In genomic region chr13:77298403-77298802, GRCh38 we compare ENCODE assay signal across 12 cellular contexts. TPM values are rescaled to one million over a fixed set of nuclear protein-coding genes. Genes with fewer than 3 reads are reported as not detected.
DNase-seq lines count a peak whose midpoint lies in the region; ATAC-seq and TF ChIP-seq lines count a peak whose summit lies in the region.
"Had no signal": no experiment of that assay in that cellular context is flagged by ENCODE, and none has a peak within 500 bp of the region (broad histone marks: within the 10 kb centered on the region; RNA-seq: fewer than 3 reads in every experiment).

No MANE protein-coding gene starts in this region.

- no peak overlapping the region for H4K91ac ChIP-seq in IMR-90 (ENCODE audit: insufficient read depth, low read depth, low read length)

- peak overlapping the region; percentile 58 to 94 (median 82) for H3K27ac Mint-ChIP-seq in naive B cell

- H2BK120ac ChIP-seq in IMR-90 (ENCODE audit: low read depth, low read length) = peak overlapping the region; percentile 22; the same call in 1 of the 2 replicates

- POLR2A ChIA-PET in IMR-90 (lab: Charles Lee; ENCODE audit: unreplicated experiment) = no interaction called here

- no peak overlapping the region for H2AFZ ChIP-seq in IMR-90 (replicated peaks; ENCODE audit: low read length, poor library complexity)

- H3K23ac ChIP-seq in IMR-90 (ENCODE audit: low read depth, low read length) = peak overlapping the region; percentile 64; the same call in 1 of the 2 replicates

- no peak overlapping the region for H4K8ac ChIP-seq in IMR-90 (ENCODE audit: low read depth in 2 of 2, low read length in 2 of 2)

- peak overlapping the region; percentile 45 to 85 (median 76) for H3K4me3 Mint-ChIP-seq in naive B cell

- H4K20me1 ChIP-seq in IMR-90 (ENCODE audit: insufficient read depth, low read length) = no peaks in the 10 kb centered on the region

- H3K36me3 Mint-ChIP-seq in naive B cell = peaks cover 3 to 7% of the 10 kb centered on the region in 2 donors

- no peaks in the 10 kb centered on the region for H3K9me3 ChIP-seq in IMR-90 (ENCODE audit: control insufficient read depth, insufficient read depth, low read length)
- no peaks in the 10 kb centered on the region for H3K9me3 ChIP-seq in sigmoid colon
- H3K9me3 ChIP-seq: uterus had no signal

- no peaks in the 10 kb centered on the region for H3K9me3 Mint-ChIP-seq in naive B cell

- TF ChIP-seq POLR2A in IMR-90 (IDR thresholded peaks at IDR 0.05; ENCODE audit: low read depth, low read length) (no peak), sigmoid colon (IDR thresholded peaks at IDR 0.05) (no peak)

- H3K4me1 ChIP-seq in IMR-90 (ENCODE audit: control insufficient read depth, insufficient read depth, low read length) = peaks cover 4% of the 10 kb centered on the region
- H3K4me1 ChIP-seq in sigmoid colon = peaks cover 0 to 43% (median 24%) of the 10 kb centered on the region in 4 donors

- H2BK20ac ChIP-seq in IMR-90 (ENCODE audit: low read depth, low read length) = no peak overlapping the region

- intact Hi-C loops in IMR-90 (cut with micrococcal nuclease) = no loop called here
- intact Hi-C loops in sigmoid colon (cut with DNase I) = no loop called here

- H3K4me1 Mint-ChIP-seq in naive B cell = peaks cover 36 to 66% (median 63%) of the 10 kb centered on the region in 3 donors

- TF ChIP-seq EP300 in sigmoid colon (IDR thresholded peaks at IDR 0.05) = no peak

- H2BK5ac ChIP-seq in IMR-90 (ENCODE audit: low read depth, low read length, poor library complexity, severe bottlenecking) = no peak overlapping the region

- 0 out of 2 replicates have a peak overlapping the region, but pooled peaks have one; percentile 37 for H2AK5ac ChIP-seq in IMR-90 (ENCODE audit: low read depth, low read length)

- peaks cover 5% of the 10 kb centered on the region; the same call in 1 of the 2 replicates for H3K9me1 ChIP-seq in IMR-90 (ENCODE audit: insufficient read depth, low read length)

- ATAC-seq in GM18861 (IDR thresholded peaks at IDR 0.05; ENCODE audit: unreplicated experiment) (peak; percentile 84), HG02610 (IDR thresholded peaks at IDR 0.05; ENCODE audit: unreplicated experiment) (peak; percentile 93), IMR-90 (ENCODE audit: low read depth) (no peak), naive B cell (ENCODE audit: low read depth in 2 of 2) (peak; percentile 92 to 94), SK-N-SH treated with all-trans-retinoic acid at 6 μM for 48 hours (no peak)

- in situ Hi-C loops in IMR-90 (cut with MboI; ENCODE audit: low sequenced_read_pairs) = no loop called here

- no peak overlapping the region for H4K5ac ChIP-seq in IMR-90 (ENCODE audit: low read depth, low read length)

- no peak for DNase-seq in IMR-90
- DNase-seq in naive B cell = peak; percentile 47
- no peak for DNase-seq in NCI-H2081 (lab: John Stamatoyannopoulos, UW)
- DNase-seq in sigmoid colon = no peak
- DNase-seq in COLO668 (lab: John Stamatoyannopoulos, UW; ENCODE audit: unreplicated experiment) = no peak
- DNase-seq: NCI-H1417 treated with DMSO at 0.1 percent for 48 hours, uterus had no signal

- no peak overlapping the region; the same call in 2 of the 3 replicates for H2BK15ac ChIP-seq in IMR-90 (ENCODE audit: low read depth, low read length)

- WGBS in IMR-90 (ENCODE audit: extremely low coverage in 2 of 2, insufficient read length in 1 of 2), 2 experiments = 100% methylated on average over 1 of the region's 3 CpGs; no CpG with 5 or more reads in 1 of the 2 experiments
- 57 to 82% methylated on average over 3 of the region's 3 CpGs for WGBS in sigmoid colon, 2 donors

- H3K4me2 ChIP-seq in IMR-90 (ENCODE audit: low read depth, low read length) = peak overlapping the region; percentile 48; the same call in 1 of the 2 replicates

- peak overlapping the region; percentile 44; the same call in 1 of the 2 replicates for H3K18ac ChIP-seq in IMR-90 (ENCODE audit: low read depth, low read length)

- H3K9ac ChIP-seq in IMR-90 (ENCODE audit: low read depth, low read length) = no peak overlapping the region

- no peak overlapping the region for H3K56ac ChIP-seq in IMR-90 (ENCODE audit: extremely low read depth, insufficient read depth, low read length)

- H3K4me3 ChIP-seq in IMR-90 (ENCODE audit: insufficient read depth, low read depth, low read length) (no peak overlapping the region), sigmoid colon (no peak overlapping the region)
- H3K4me3 ChIP-seq: skin epidermis, uterus had no signal

- H3K14ac ChIP-seq in IMR-90 (replicated peaks; ENCODE audit: low read depth, low read length) = no peak overlapping the region

- no peak overlapping the region for H3K4ac ChIP-seq in IMR-90 (ENCODE audit: low read depth, low read length)

- dilution Hi-C loops in IMR-90 (cut with HindIII; ENCODE audit: low sequenced_read_pairs, unreplicated experiment) = no loop called here

- CTCF ChIA-PET in IMR-90 (lab: Yijun Ruan, JAX) = no interaction called here

- no peaks in the 10 kb centered on the region for H3K27me3 ChIP-seq in IMR-90 (ENCODE audit: control insufficient read depth, insufficient read depth, low read length)
- no peaks in the 10 kb centered on the region for H3K27me3 ChIP-seq in sigmoid colon
- H3K27me3 ChIP-seq: uterus had no signal

- no peak overlapping the region for H2AK9ac ChIP-seq in IMR-90 (replicated peaks; ENCODE audit: low read depth, low read length, poor library complexity)

- no TSS peak for BruUV-seq in IMR-90 (replicated peaks; lab: Mats Ljungman, UMichigan)

- H3K27me3 Mint-ChIP-seq in naive B cell = no peaks in the 10 kb centered on the region

- peaks cover 19 to 34% of the 10 kb centered on the region in 2 experiments; a peak in 3 of 4 replicates for H3K79me1 ChIP-seq in IMR-90 (ENCODE audit: low read depth in 1 of 2, low read length in 2 of 2)

- no peak for TF ChIP-seq CTCF in IMR-90 (conservative IDR thresholded peaks at IDR 0.05; ENCODE audit: low read depth, low read length)
- TF ChIP-seq CTCF in sigmoid colon (IDR thresholded peaks at IDR 0.05) = no peak

- TF ChIP-seq RAD21 in IMR-90 (IDR thresholded peaks at IDR 0.05; ENCODE audit: low read length) = no peak

- no peak overlapping the region for H3K27ac ChIP-seq in IMR-90 (ENCODE audit: insufficient read depth, low read length)
- no peak overlapping the region for H3K27ac ChIP-seq in sigmoid colon
- H3K27ac ChIP-seq: uterus, VCaP had no signal

- H3K36me3 ChIP-seq in IMR-90 (ENCODE audit: control insufficient read depth, insufficient read depth, low read length) = peaks cover 4% of the 10 kb centered on the region
- peaks cover 0 to 2% (median 0%) of the 10 kb centered on the region in 4 donors for H3K36me3 ChIP-seq in sigmoid colon
- H3K36me3 ChIP-seq: uterus had no signal

TF ChIP-seq in IMR-90, 13 proteins besides CTCF, POLR2A, EP300 and RAD21 (continues in another document):
- TF ChIP-seq CHD1 (IDR thresholded peaks at IDR 0.05; ENCODE audit: low read depth, low read length) (no peak), RFX5 (IDR thresholded peaks at IDR 0.05; ENCODE audit: low read depth, low read length) (no peak), CEBPB (IDR thresholded peaks at IDR 0.05; ENCODE audit: low read depth, low read length) (no peak)
- TF ChIP-seq, protein P1, sequence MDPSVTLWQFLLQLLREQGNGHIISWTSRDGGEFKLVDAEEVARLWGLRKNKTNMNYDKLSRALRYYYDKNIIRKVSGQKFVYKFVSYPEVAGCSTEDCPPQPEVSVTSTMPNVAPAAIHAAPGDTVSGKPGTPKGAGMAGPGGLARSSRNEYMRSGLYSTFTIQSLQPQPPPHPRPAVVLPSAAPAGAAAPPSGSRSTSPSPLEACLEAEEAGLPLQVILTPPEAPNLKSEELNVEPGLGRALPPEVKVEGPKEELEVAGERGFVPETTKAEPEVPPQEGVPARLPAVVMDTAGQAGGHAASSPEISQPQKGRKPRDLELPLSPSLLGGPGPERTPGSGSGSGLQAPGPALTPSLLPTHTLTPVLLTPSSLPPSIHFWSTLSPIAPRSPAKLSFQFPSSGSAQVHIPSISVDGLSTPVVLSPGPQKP (IDR thresholded peaks at IDR 0.05; ENCODE audit: borderline replicate concordance, low read depth, low read length) = no peak

TF ChIP-seq in SK-N-SH treated with all-trans-retinoic acid at 6 μM for 48 hours, 23 proteins besides CTCF, POLR2A, EP300 and RAD21:
- TF ChIP-seq ISL1 (CRISPR knock-in tag; IDR thresholded peaks at IDR 0.05) (no peak), ESRRG (CRISPR knock-in tag; IDR thresholded peaks at IDR 0.05) (no peak), PPARA (CRISPR knock-in tag; IDR thresholded peaks at IDR 0.05; ENCODE audit: borderline replicate concordance) (no peak), SNAI2 (CRISPR knock-in tag; IDR thresholded peaks at IDR 0.05) (no peak), CSDC2 (CRISPR knock-in tag; IDR thresholded peaks at IDR 0.05) (no peak)
- TF ChIP-seq, protein P2, sequence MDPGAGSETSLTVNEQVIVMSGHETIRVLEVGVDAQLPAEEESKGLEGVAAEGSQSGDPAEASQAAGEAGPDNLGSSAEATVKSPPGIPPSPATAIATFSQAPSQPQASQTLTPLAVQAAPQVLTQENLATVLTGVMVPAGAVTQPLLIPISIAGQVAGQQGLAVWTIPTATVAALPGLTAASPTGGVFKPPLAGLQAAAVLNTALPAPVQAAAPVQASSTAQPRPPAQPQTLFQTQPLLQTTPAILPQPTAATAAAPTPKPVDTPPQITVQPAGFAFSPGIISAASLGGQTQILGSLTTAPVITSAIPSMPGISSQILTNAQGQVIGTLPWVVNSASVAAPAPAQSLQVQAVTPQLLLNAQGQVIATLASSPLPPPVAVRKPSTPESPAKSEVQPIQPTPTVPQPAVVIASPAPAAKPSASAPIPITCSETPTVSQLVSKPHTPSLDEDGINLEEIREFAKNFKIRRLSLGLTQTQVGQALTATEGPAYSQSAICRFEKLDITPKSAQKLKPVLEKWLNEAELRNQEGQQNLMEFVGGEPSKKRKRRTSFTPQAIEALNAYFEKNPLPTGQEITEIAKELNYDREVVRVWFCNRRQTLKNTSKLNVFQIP (CRISPR knock-in tag; IDR thresholded peaks at IDR 0.05; ENCODE audit: borderline replicate concordance, low read depth) = no peak

RNA-seq across cellular contexts. Expression of gene MYCBP2, which starts 28.5 kb away (rescaled TPM):
- total RNA-seq in IMR-90 (2012; rRNA removed) (43.2 and 53.9 TPM in 2 replicates), sigmoid colon (100 to 1,000 TPM in 2 of 4 donors, 10 to 100 TPM in 2; 93.5 to 130 (median 100) TPM)
- polyA plus RNA-seq in IMR-90 (2012; rRNA removed) (17.9 and 20.1 TPM in 2 replicates), naive B cell (ENCODE audit: low read depth in 6 of 6) (10 to 100 TPM; 31.5 to 81.0 (median 53.3) TPM), sigmoid colon (10 to 100 TPM in 1 of 3 donors, 1 to 10 TPM in 2; 3.7 to 36.7 (median 7.2) TPM)
- polyA plus RNA-seq in IMR-90 (2012; cell fraction: cytosol; rRNA removed) = 4.6 and 7.8 TPM in 2 replicates
- 5.3 and 37.3 TPM in 2 replicates for polyA plus RNA-seq in IMR-90 (2012; cell fraction: nucleus; rRNA removed; ENCODE audit: low replicate concordance)

Comparison
In these comparisons a context has a peak if more than half of its experiments do, and no peak if none do; other contexts are left out.
1. ATAC-seq: peak in GM18861 (single experiment), HG02610 (single experiment) and naive B cell (2 of 2); none in IMR-90 (single experiment) and SK-N-SH treated with all-trans-retinoic acid at 6 μM for 48 hours (single experiment).